In genomic region chr2:69893684-69894481, GRCh38 we compare ENCODE assay signal across 8 cellular contexts. TPM values are rescaled to one million over a fixed set of nuclear protein-coding genes. Genes with fewer than 3 reads are reported as not detected.
A peak's percentile ranks its signal among the peaks of the same experiment; 100 is the strongest.
DNase-seq lines count a peak whose midpoint lies in the region; TF ChIP-seq lines count a peak whose summit lies in the region.

SNRNP27 (plus strand) TSS chr2:69893956; CDS start chr2:69893985, 29 bp downstream.

- H3K4me2 ChIP-seq in parathyroid adenoma (ENCODE audit: low read length) = peak within 1 kb of the TSS; percentile 86

- intact Hi-C loops in T-helper 1 cell treated with Interleukin-12 subunit alpha and Interleukin-12 subunit beta and Interleukin-4 antibody, amounts not matched to agents 30 ng/mL and 1 ng/mL, for 36 hours (cut with micrococcal nuclease) = loop anchor here (1.0 to 5.0 kb wide), 7 partner anchors 8 to 399 kb away; partner anchors contain the start of genes ANXA4, C2orf42, GMCL1 and SNRPG
- intact Hi-C loops in cardiac septum (cut with DNase I) = loop anchor here (5.0 kb wide), 1 partner anchor 172 kb away; no protein-coding TSS in a partner anchor

- H3K27me3 ChIP-seq in parathyroid adenoma (ENCODE audit: control insufficient read depth, insufficient read depth, low read length) = no peaks in the 10 kb centered on the region
- no peaks in the 10 kb centered on the region for H3K27me3 ChIP-seq in tibial nerve

- H3K9me3 ChIP-seq in parathyroid adenoma (ENCODE audit: control insufficient read depth, low read length) (no peaks in the 10 kb centered on the region), tibial nerve (peaks cover 0 to 5% (median 0%) of the 10 kb centered on the region in 4 donors)

- H3K36me3 ChIP-seq in parathyroid adenoma (ENCODE audit: control insufficient read depth, insufficient read depth, low read length) = no peaks in the 10 kb centered on the region
- peaks cover 0 to 23% (median 0%) of the 10 kb centered on the region in 3 donors for H3K36me3 ChIP-seq in tibial nerve

- TF ChIP-seq POLR2A in tibial nerve (IDR thresholded peaks at IDR 0.05) = peak in 1 of 2 donors; percentile 48

- H3K27ac ChIP-seq in adipose tissue (ENCODE audit: low read depth, low read length) (no peak within 1 kb of the TSS), parathyroid adenoma (peak within 1 kb of the TSS; percentile 62), tibial nerve (peak within 1 kb of the TSS; percentile 75 to 91 (median 82))

- TF ChIP-seq CTCF in parathyroid adenoma (IDR thresholded peaks at IDR 0.05) (peak; percentile 11), tibial nerve (IDR thresholded peaks at IDR 0.05) (no peak)

- peaks cover 2% of the 10 kb centered on the region for H3K4me1 ChIP-seq in parathyroid adenoma
- H3K4me1 ChIP-seq in tibial nerve = peaks cover 0 to 27% (median 7%) of the 10 kb centered on the region in 4 donors

- H3K79me2 ChIP-seq in parathyroid adenoma = peaks cover 6% of the 10 kb centered on the region

- peak; percentile 49 to 86 for TF ChIP-seq EP300 in tibial nerve (IDR thresholded peaks at IDR 0.05)

- DNase-seq in DMS53 treated with DMSO at 0.1 percent for 48 hours (lab: John Stamatoyannopoulos, UW; ENCODE audit: unreplicated experiment) (peak; percentile 52), H4 (ENCODE audit: low spot score) (peak; percentile 66), NCI-H128 (lab: John Stamatoyannopoulos, UW; ENCODE audit: unreplicated experiment) (peak; percentile 61), cardiac septum (ENCODE audit: low spot score) (peak; percentile 89), tibial nerve (ENCODE audit: low spot score in 2 of 2) (peak; percentile 60 to 70)

- 0 to 1% (median 0%) methylated on average over 31 of the region's 31 CpGs for WGBS in adipose tissue, 3 donors
- 0 to 1% methylated on average over 31 of the region's 31 CpGs for WGBS in tibial nerve, 2 donors

- peak within 1 kb of the TSS; percentile 93 for H2AFZ ChIP-seq in parathyroid adenoma

- H3K4me3 ChIP-seq in parathyroid adenoma (ENCODE audit: low read depth, low read length) = peak within 1 kb of the TSS; percentile 88
- peak within 1 kb of the TSS; percentile 68 to 73 (median 70) for H3K4me3 ChIP-seq in tibial nerve

- peak within 1 kb of the TSS; percentile 59 for H3K9ac ChIP-seq in parathyroid adenoma

RNA-seq across cellular contexts. Expression of gene SNRNP27, which starts in this region (rescaled TPM):
- total RNA-seq in H4 (2014; rRNA removed; shearing (Covaris generic)) = 62.8 and 63.7 TPM in 2 replicates
- total RNA-seq in T-helper 1 cell treated with Interleukin-12 subunit alpha and Interleukin-12 subunit beta and Interleukin-4 antibody, amounts not matched to agents 30 ng/mL and 1 ng/mL, for 36 hours = 53.3 and 55.1 TPM in 2 replicates
- polyA plus RNA-seq in adipose tissue = 10 to 100 TPM; 17.9 to 70.9 (median 57.8) TPM
- total RNA-seq in cardiac septum (48.6 TPM), tibial nerve (100 to 1,000 TPM in 2 of 4 donors, 10 to 100 TPM in 2; 47.1 to 128 (median 92.7) TPM)
